In the genomic region with DNA sequence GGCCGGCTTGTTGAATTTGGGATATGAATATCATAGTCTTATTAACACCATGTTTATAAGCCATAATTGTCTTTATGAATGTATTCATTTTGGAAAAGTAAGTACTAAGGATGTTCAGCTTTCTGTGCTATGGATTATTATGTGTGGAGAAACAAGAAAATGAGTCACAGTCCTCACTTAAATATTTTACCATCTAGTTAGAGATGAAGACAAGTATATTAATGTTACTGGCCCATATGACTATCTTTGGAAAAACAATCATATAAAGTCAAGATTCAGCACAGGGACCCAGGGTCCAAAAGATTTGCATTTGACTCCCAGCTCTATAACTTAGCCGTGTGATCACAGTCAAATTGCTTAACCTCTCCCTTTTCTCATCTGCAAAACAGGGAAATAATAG, we compare ENCODE assay signal across 31 cellular contexts.
"Had no signal": no experiment of that assay in that cellular context is flagged by ENCODE, and none has a peak within 500 bp of the region (broad histone marks: within the 10 kb centered on the region; RNA-seq: fewer than 3 reads in every experiment).

No MANE protein-coding gene starts in this region.

- H3K27ac ChIP-seq: ascending aorta, breast epithelium, Peyer's patch, RWPE1, WERI-Rb-1 had no signal

- FAIRE-seq: colon had no signal

- H3K9me3 Mint-ChIP-seq: activated CD4-positive, alpha-beta memory T cell treated with anti-CD3 and anti-CD28 coated beads, Interleukin-2, amount 10 ng/mL, durations not matched to agents 7 days and 5 days; activated naive CD4-positive, alpha-beta T cell treated with anti-CD3 and anti-CD28 coated beads, Interleukin-2, amount 50 U/mL, for 24 hours; activated naive CD8-positive, alpha-beta T cell treated with anti-CD3 and anti-CD28 coated beads, Interleukin-2, amount 10 ng/mL, durations not matched to agents 7 days and 5 days; activated T-cell treated with anti-CD3 and anti-CD28 coated beads, Interleukin-2, amount 50 U/mL, for 72 hours; activated T-helper 2 cell treated with anti-CD3 and anti-CD28 coated beads, Interferon-gamma antibody, Interleukin-2, Interleukin-4, amounts not matched to agents 10 μg/mL and 5 μg/mL and 100 μg/mL, durations not matched to agents 14 hours and 24 hours and 36 hours had no signal

- H3K4me1 Mint-ChIP-seq: activated CD4-positive, alpha-beta memory T cell treated with anti-CD3 and anti-CD28 coated beads, Interleukin-2, amount 10 ng/mL, durations not matched to agents 7 days and 5 days; activated naive CD4-positive, alpha-beta T cell treated with anti-CD3 and anti-CD28 coated beads, Interleukin-2, amount 50 U/mL, for 24 hours had no signal

- H3K36me3 Mint-ChIP-seq: activated naive CD4-positive, alpha-beta T cell treated with anti-CD3 and anti-CD28 coated beads, Interleukin-2, amount 50 U/mL, for 24 hours; activated naive CD8-positive, alpha-beta T cell treated with anti-CD3 and anti-CD28 coated beads, Interleukin-2, amount 10 ng/mL, durations not matched to agents 7 days and 5 days had no signal

- H3K4me3 ChIP-seq: ascending aorta, breast epithelium, Peyer's patch had no signal

- ATAC-seq: activated T-cell treated with anti-CD3 and anti-CD28 coated beads, Interleukin-2, amount 50 U/mL, for 72 hours had no signal

- H3K27ac Mint-ChIP-seq: activated CD4-positive, alpha-beta memory T cell treated with anti-CD3 and anti-CD28 coated beads, Interleukin-2, amount 10 ng/mL, durations not matched to agents 7 days and 5 days; activated naive CD4-positive, alpha-beta T cell treated with anti-CD3 and anti-CD28 coated beads, Interleukin-2, amount 50 U/mL, for 24 hours; activated naive CD8-positive, alpha-beta T cell treated with anti-CD3 and anti-CD28 coated beads, Interleukin-2, amount 10 ng/mL, durations not matched to agents 7 days and 5 days; activated T-cell treated with anti-CD3 and anti-CD28 coated beads, Interleukin-2, amount 50 U/mL, for 72 hours; activated T-helper 2 cell treated with anti-CD3 and anti-CD28 coated beads, Interferon-gamma antibody, Interleukin-2, Interleukin-4, amounts not matched to agents 10 μg/mL and 5 μg/mL and 100 μg/mL, durations not matched to agents 14 hours and 24 hours and 36 hours had no signal

- H3K4me1 ChIP-seq: breast epithelium, Peyer's patch had no signal

- H3K27me3 ChIP-seq: ascending aorta, breast epithelium, Peyer's patch had no signal

- H3K4me3 Mint-ChIP-seq: activated CD4-positive, alpha-beta memory T cell treated with anti-CD3 and anti-CD28 coated beads, Interleukin-2, amount 10 ng/mL, durations not matched to agents 7 days and 5 days; activated naive CD4-positive, alpha-beta T cell treated with anti-CD3 and anti-CD28 coated beads, Interleukin-2, amount 50 U/mL, for 24 hours; activated naive CD8-positive, alpha-beta T cell treated with anti-CD3 and anti-CD28 coated beads, Interleukin-2, amount 10 ng/mL, durations not matched to agents 7 days and 5 days; activated T-cell treated with anti-CD3 and anti-CD28 coated beads, Interleukin-2, amount 50 U/mL, for 72 hours had no signal

- DNase-seq: activated CD4-positive, alpha-beta memory T cell treated with anti-CD3 and anti-CD28 coated beads, Interleukin-2, amount 10 ng/mL, durations not matched to agents 7 days and 5 days; activated CD4-positive, alpha-beta T cell treated with anti-CD3 and anti-CD28 coated beads for 1 hour; activated CD4-positive, alpha-beta T cell treated with anti-CD3 and anti-CD28 coated beads for 48 hours; activated CD4-positive, CD25-positive, alpha-beta regulatory T cell; activated gamma-delta T cell; activated naive CD4-positive, alpha-beta T cell treated with Interleukin-2 at 50 U/mL for 16 hours; activated naive CD8-positive, alpha-beta T cell treated with anti-CD3 and anti-CD28 coated beads, Interleukin-2, amount 10 ng/mL, durations not matched to agents 7 days and 5 days; activated T-cell treated with anti-CD3 and anti-CD28 coated beads, Interleukin-2, amount 50 U/mL, for 1 hour; activated T-cell treated with anti-CD3 and anti-CD28 coated beads, Interleukin-2, amount 50 U/mL, for 72 hours; amygdala; caudate nucleus; MM.1S; MV-4-11; NCI-H1092; NCI-H1436 treated with DMSO at 0.1 percent for 48 hours; NCI-H1694 treated with DMSO at 0.1 percent for 48 hours; NCI-H2029 treated with DMSO at 0.1 percent for 48 hours; NCI-H2107; NCI-H2171; NCI-H510A; NCI-H748 treated with DMSO at 0.1 percent for 48 hours; Peyer's patch; Right ventricle myocardium superior; T1000; WERI-Rb-1 had no signal

- H3K36me3 ChIP-seq: ascending aorta, breast epithelium, Peyer's patch, WERI-Rb-1 had no signal

- H3K9me3 ChIP-seq: ascending aorta, breast epithelium, Peyer's patch had no signal
